Comparison of ENCODE assay signal across 25 cellular contexts in the genomic region with DNA sequence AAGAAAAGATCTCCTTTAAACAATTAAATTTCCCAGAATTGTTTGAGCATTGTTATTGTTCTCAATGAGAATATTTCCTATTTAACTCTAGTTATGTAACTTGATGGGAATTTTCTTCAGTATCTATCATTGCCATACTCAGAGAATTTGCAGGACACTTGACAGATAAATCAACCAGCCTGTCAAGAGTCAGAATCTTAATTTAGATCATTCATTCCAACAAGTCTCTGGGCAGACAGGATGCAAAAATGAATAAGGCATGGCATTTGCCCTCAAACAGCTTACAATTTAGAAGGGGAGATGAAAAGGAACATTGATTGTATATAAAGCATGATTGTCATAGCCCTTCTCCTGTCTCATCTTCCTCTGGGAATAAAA.
"Had no signal": no experiment of that assay in that cellular context is flagged by ENCODE, and none has a peak within 500 bp of the region (broad histone marks: within the 10 kb centered on the region; RNA-seq: fewer than 3 reads in every experiment).

No MANE protein-coding gene starts in this region.

- H2AFZ ChIP-seq: hepatocyte, neural progenitor cell, parathyroid adenoma had no signal

- H3K27ac ChIP-seq: hepatocyte, neural progenitor cell, neutrophil, parathyroid adenoma, psoas muscle, right atrium auricular region, spleen, suprapubic skin, thoracic aorta, tibial artery, upper lobe of right lung had no signal

- H3K9ac ChIP-seq: neural progenitor cell, parathyroid adenoma had no signal

- H3K4me3 ChIP-seq: heart right ventricle, hepatocyte, mucosa of descending colon, neural progenitor cell, psoas muscle, right atrium auricular region, spleen, suprapubic skin, thoracic aorta, tibial artery, upper lobe of right lung had no signal

- H3K9me3 ChIP-seq: heart right ventricle, mucosa of descending colon, neutrophil, psoas muscle, right atrium auricular region, suprapubic skin, thoracic aorta, tibial artery, upper lobe of right lung had no signal

- H3K4me2 ChIP-seq: hepatocyte, neural progenitor cell had no signal

- DNase-seq: heart right ventricle; islet precursor cell; midbrain; mucosa of descending colon; naive thymus-derived CD8-positive, alpha-beta T cell; occipital lobe; psoas muscle; small intestine; spleen; stimulated activated CD4-positive, alpha-beta T cell treated with anti-CD3 and anti-CD28 coated beads, Interleukin-4, amount 100 ng/mL, for 24 hours; stimulated activated naive CD4-positive, alpha-beta T cell; tibial artery; trophoblast cell; upper lobe of right lung had no signal

- H3K27me3 ChIP-seq: heart right ventricle, neutrophil, right atrium auricular region, spleen, suprapubic skin, tibial artery, upper lobe of right lung had no signal

- ATAC-seq: left lobe of liver; mucosa of descending colon; naive thymus-derived CD8-positive, alpha-beta T cell; sciatic nerve; stimulated activated effector memory CD8-positive, alpha-beta T cell treated with anti-CD3 and anti-CD28 coated beads, Interleukin-12 subunit alpha, Interleukin-12 subunit beta, amount 100 ng/mL, for 72 hours; upper lobe of right lung had no signal

- H3K36me3 ChIP-seq: heart right ventricle, neural progenitor cell, neutrophil, right atrium auricular region, spleen, suprapubic skin, thoracic aorta, tibial artery, upper lobe of right lung had no signal

- H3K79me2 ChIP-seq: hepatocyte, parathyroid adenoma had no signal

- FAIRE-seq: small intestine, urothelium cell line had no signal

- H3K4me1 ChIP-seq: neural progenitor cell, parathyroid adenoma, psoas muscle, suprapubic skin, tibial artery, upper lobe of right lung had no signal
